15 cellular contexts compared by ENCODE assay signal in the genomic region with DNA sequence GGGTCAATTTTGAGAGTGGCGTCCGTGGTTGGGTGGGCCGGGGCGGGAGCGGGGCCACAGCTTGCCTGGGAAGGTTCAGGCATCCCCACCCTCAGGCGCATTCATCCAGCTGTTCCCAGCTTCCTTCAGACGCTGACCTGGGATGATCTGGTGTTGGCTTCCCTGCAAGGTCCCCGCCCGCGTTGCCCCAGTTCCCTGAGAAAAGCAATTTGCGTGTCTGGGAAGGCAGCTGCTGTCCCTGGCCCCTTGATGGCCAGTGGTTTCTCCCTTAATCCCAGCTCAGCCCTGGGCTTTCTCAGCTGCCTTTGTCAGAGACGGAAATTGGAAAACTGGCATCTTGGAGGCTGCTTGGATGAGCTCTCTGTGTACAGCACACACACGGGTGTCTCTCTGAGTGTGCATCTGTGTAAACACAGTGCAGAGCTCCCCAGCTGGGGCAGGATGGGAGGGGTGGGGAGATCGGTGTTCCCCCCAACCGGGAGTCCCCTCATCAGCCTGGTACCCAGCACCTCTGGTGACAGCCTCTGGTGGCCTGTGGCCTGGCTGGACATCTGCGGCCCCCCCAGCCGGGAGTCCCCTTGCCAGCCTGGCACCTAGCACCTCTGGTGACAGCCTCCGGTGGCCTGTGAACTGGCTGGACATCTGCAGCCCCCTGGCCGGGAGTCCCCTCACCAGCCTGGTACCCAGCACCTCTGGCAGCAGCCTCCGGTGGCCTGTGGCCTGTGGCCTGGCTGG.
DNase-seq lines count a peak whose midpoint lies in the region; ATAC-seq and TF ChIP-seq lines count a peak whose summit lies in the region.
"Had no signal": no experiment of that assay in that cellular context is flagged by ENCODE, and none has a peak within 500 bp of the region (broad histone marks: within the 10 kb centered on the region; RNA-seq: fewer than 3 reads in every experiment).

No MANE protein-coding gene starts in this region.

- peaks cover 81% of the 10 kb centered on the region for H3K36me3 ChIP-seq in skeletal muscle satellite cell (ENCODE audit: insufficient read depth, low read length)

- peak; percentile 62 for DNase-seq in ELF-1 (ENCODE audit: low read depth, low spot score)
- peak; percentile 44 to 64 for DNase-seq in left colon
- no peak for DNase-seq in activated CD4-positive, alpha-beta T cell treated with anti-CD3 and anti-CD28 coated beads, Interleukin-2, amount 10 ng/mL, durations not matched to agents 7 days and 5 days
- no peak for DNase-seq in T-helper 9 cell
- no peak for DNase-seq in NCI-H1694 treated with DMSO at 0.1 percent for 48 hours (lab: John Stamatoyannopoulos, UW)
- DNase-seq: activated naive CD8-positive, alpha-beta T cell treated with anti-CD3 and anti-CD28 coated beads for 36 hours; cortex of kidney; DMS79 treated with DMSO at 0.1 percent for 48 hours; Karpas-422; NCI-H1694; stimulated activated CD8-positive, alpha-beta memory T cell treated with anti-CD3 and anti-CD28 coated beads, Interleukin-4, amount 100 ng/mL, for 48 hours had no signal

- peaks cover 9% of the 10 kb centered on the region for H3K36me3 Mint-ChIP-seq in brain
- H3K36me3 Mint-ChIP-seq in activated CD4-positive, alpha-beta T cell treated with anti-CD3 and anti-CD28 coated beads, Interleukin-2, amount 10 ng/mL, durations not matched to agents 7 days and 5 days (ENCODE audit: low read depth) = no peaks in the 10 kb centered on the region
- H3K36me3 Mint-ChIP-seq: activated naive CD8-positive, alpha-beta T cell treated with anti-CD3 and anti-CD28 coated beads for 36 hours had no signal

- peak overlapping the region in 3 of 5 experiments; percentile 46 to 80 (median 72) for H3K27ac Mint-ChIP-seq in brain
- H3K27ac Mint-ChIP-seq in activated CD4-positive, alpha-beta T cell treated with anti-CD3 and anti-CD28 coated beads, Interleukin-2, amount 10 ng/mL, durations not matched to agents 7 days and 5 days = no peak overlapping the region
- H3K27ac Mint-ChIP-seq: activated naive CD8-positive, alpha-beta T cell treated with anti-CD3 and anti-CD28 coated beads for 36 hours had no signal

- H3K9me3 ChIP-seq in skeletal muscle satellite cell (replicated peaks; ENCODE audit: low read length) = no peaks in the 10 kb centered on the region

- peaks cover 3% of the 10 kb centered on the region for H3K27me3 Mint-ChIP-seq in brain
- no peaks in the 10 kb centered on the region for H3K27me3 Mint-ChIP-seq in activated CD4-positive, alpha-beta T cell treated with anti-CD3 and anti-CD28 coated beads, Interleukin-2, amount 10 ng/mL, durations not matched to agents 7 days and 5 days

- CTCF ChIA-PET in activated CD4-positive, alpha-beta T cell treated with anti-CD3 and anti-CD28 coated beads, Interleukin-2, amount 10 ng/mL, durations not matched to agents 7 days and 5 days (lab: Charles Lee) = no interaction called here

- POLR2A ChIA-PET in activated CD4-positive, alpha-beta T cell treated with anti-CD3 and anti-CD28 coated beads, Interleukin-2, amount 10 ng/mL, durations not matched to agents 7 days and 5 days (lab: Charles Lee) = no interaction called here

- peak overlapping the region; percentile 52 for H3K9ac ChIP-seq in skeletal muscle satellite cell (ENCODE audit: low read depth, low read length)

- intact Hi-C loops in left colon (cut with DNase I, micrococcal nuclease) = loop anchor here in 1 of 2 donors (5.0 kb wide), 1 partner anchor 33 kb away; no protein-coding TSS in a partner anchor

- no peak for TF ChIP-seq CTCF in brain (conservative IDR thresholded peaks at IDR 0.05)

- H3K4me3 Mint-ChIP-seq in brain = no peak overlapping the region
- no peak overlapping the region for H3K4me3 Mint-ChIP-seq in activated CD4-positive, alpha-beta T cell treated with anti-CD3 and anti-CD28 coated beads, Interleukin-2, amount 10 ng/mL, durations not matched to agents 7 days and 5 days
- H3K4me3 Mint-ChIP-seq: activated naive CD8-positive, alpha-beta T cell treated with anti-CD3 and anti-CD28 coated beads for 36 hours had no signal

- H3K27me3 ChIP-seq in skeletal muscle satellite cell (ENCODE audit: control insufficient read depth, insufficient read depth, low read length) = no peaks in the 10 kb centered on the region

- peaks cover 40% of the 10 kb centered on the region for H3K4me1 Mint-ChIP-seq in brain
- H3K4me1 Mint-ChIP-seq in activated CD4-positive, alpha-beta T cell treated with anti-CD3 and anti-CD28 coated beads, Interleukin-2, amount 10 ng/mL, durations not matched to agents 7 days and 5 days = no peaks in the 10 kb centered on the region
- H3K4me1 Mint-ChIP-seq: activated naive CD8-positive, alpha-beta T cell treated with anti-CD3 and anti-CD28 coated beads for 36 hours had no signal

- no peak overlapping the region for H3K4me3 ChIP-seq in skeletal muscle satellite cell (ENCODE audit: low read length)
- H3K4me3 ChIP-seq: GM12878 had no signal

- H3K4me1 ChIP-seq in skeletal muscle satellite cell (ENCODE audit: control insufficient read depth, insufficient read depth, low read length) = peaks cover 35% of the 10 kb centered on the region

- H3K4me2 ChIP-seq in skeletal muscle satellite cell (ENCODE audit: low read length) = no peak overlapping the region

- ATAC-seq in left colon = peak; percentile 18
- ATAC-seq in GM21390 (IDR thresholded peaks at IDR 0.05; ENCODE audit: unreplicated experiment) = no peak
- ATAC-seq: GM12878 had no signal

- peaks cover 0 to 4% (median 0%) of the 10 kb centered on the region in 5 experiments for H3K9me3 Mint-ChIP-seq in brain
- no peaks in the 10 kb centered on the region for H3K9me3 Mint-ChIP-seq in activated CD4-positive, alpha-beta T cell treated with anti-CD3 and anti-CD28 coated beads, Interleukin-2, amount 10 ng/mL, durations not matched to agents 7 days and 5 days
- H3K9me3 Mint-ChIP-seq: activated naive CD8-positive, alpha-beta T cell treated with anti-CD3 and anti-CD28 coated beads for 36 hours had no signal

Comparison
In these comparisons a context has a peak if more than half of its experiments do, and no peak if none do; other contexts are left out.
1. DNase-seq: peak in ELF-1 (single experiment) and left colon (2 of 2); none in activated CD4-positive, alpha-beta T cell treated with anti-CD3 and anti-CD28 coated beads, Interleukin-2, amount 10 ng/mL, durations not matched to agents 7 days and 5 days (single experiment), T-helper 9 cell (single experiment) and NCI-H1694 treated with DMSO at 0.1 percent for 48 hours (single experiment).